Comparison of ENCODE assay signal across 1 cellular context in genomic region chr12:130185455-130186100, GRCh38.
TF ChIP-seq lines count a peak whose summit lies in the region.

No MANE protein-coding gene starts in this region.

TF ChIP-seq in HepG2, 621 proteins besides CTCF, POLR2A, EP300 and RAD21 (continued from another document):
- TF ChIP-seq ZNF18 (CRISPR knock-in tag; IDR thresholded peaks at IDR 0.05; ENCODE audit: insufficient replicate concordance), result no peak
- TF ChIP-seq ZNF780A (CRISPR knock-in tag; IDR thresholded peaks at IDR 0.05), result no peak
- TF ChIP-seq ZNF83 (CRISPR knock-in tag; IDR thresholded peaks at IDR 0.05; ENCODE audit: borderline replicate concordance), result no peak
- no peak for TF ChIP-seq NFKB2 (CRISPR knock-in tag; IDR thresholded peaks at IDR 0.05; ENCODE audit: borderline replicate concordance)
